In genomic region chr7:70717553-70718248, GRCh38 we compare ENCODE assay signal across 1 cellular context.
TF ChIP-seq lines count a peak whose summit lies in the region.

No MANE protein-coding gene starts in this region.

TF ChIP-seq in GM12878, 131 proteins besides CTCF, POLR2A, EP300 and RAD21 (continued from another document):
- no peak for TF ChIP-seq TCF7 (IDR thresholded peaks at IDR 0.05; ENCODE audit: borderline replicate concordance)
- TF ChIP-seq ATF7 (IDR thresholded peaks at IDR 0.05; ENCODE audit: low read depth), result 0 out of 2 replicates have a peak, but pooled peaks have one; percentile 20
- TF ChIP-seq ETV6 (conservative IDR thresholded peaks at IDR 0.05 in 1 of 2, IDR thresholded peaks at IDR 0.05 in 1 of 2; ENCODE audit: borderline replicate concordance in 1 of 2, low read depth in 1 of 2), result no peak
- no peak for TF ChIP-seq ELK1 (IDR thresholded peaks at IDR 0.05; ENCODE audit: low read depth, low read length)
- no peak for TF ChIP-seq POLR2AphosphoS5 (IDR thresholded peaks at IDR 0.05; ENCODE audit: low read length)
- TF ChIP-seq, protein P1, sequence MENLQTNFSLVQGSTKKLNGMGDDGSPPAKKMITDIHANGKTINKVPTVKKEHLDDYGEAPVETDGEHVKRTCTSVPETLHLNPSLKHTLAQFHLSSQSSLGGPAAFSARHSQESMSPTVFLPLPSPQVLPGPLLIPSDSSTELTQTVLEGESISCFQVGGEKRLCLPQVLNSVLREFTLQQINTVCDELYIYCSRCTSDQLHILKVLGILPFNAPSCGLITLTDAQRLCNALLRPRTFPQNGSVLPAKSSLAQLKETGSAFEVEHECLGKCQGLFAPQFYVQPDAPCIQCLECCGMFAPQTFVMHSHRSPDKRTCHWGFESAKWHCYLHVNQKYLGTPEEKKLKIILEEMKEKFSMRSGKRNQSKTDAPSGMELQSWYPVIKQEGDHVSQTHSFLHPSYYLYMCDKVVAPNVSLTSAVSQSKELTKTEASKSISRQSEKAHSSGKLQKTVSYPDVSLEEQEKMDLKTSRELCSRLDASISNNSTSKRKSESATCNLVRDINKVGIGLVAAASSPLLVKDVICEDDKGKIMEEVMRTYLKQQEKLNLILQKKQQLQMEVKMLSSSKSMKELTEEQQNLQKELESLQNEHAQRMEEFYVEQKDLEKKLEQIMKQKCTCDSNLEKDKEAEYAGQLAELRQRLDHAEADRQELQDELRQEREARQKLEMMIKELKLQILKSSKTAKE (IDR thresholded peaks at IDR 0.05; ENCODE audit: low read depth, poor library complexity, severe bottlenecking), result no peak
- TF ChIP-seq MYB (IDR thresholded peaks at IDR 0.05; ENCODE audit: borderline replicate concordance, low read depth, low read length), result no peak
- no peak for TF ChIP-seq IKZF1 (conservative IDR thresholded peaks at IDR 0.05)
- TF ChIP-seq, protein P2, sequence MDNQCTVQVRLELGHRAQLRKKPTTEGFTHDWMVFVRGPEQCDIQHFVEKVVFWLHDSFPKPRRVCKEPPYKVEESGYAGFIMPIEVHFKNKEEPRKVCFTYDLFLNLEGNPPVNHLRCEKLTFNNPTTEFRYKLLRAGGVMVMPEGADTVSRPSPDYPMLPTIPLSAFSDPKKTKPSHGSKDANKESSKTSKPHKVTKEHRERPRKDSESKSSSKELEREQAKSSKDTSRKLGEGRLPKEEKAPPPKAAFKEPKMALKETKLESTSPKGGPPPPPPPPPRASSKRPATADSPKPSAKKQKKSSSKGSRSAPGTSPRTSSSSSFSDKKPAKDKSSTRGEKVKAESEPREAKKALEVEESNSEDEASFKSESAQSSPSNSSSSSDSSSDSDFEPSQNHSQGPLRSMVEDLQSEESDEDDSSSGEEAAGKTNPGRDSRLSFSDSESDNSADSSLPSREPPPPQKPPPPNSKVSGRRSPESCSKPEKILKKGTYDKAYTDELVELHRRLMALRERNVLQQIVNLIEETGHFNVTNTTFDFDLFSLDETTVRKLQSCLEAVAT (IDR thresholded peaks at IDR 0.05), result no peak
